In the genomic region with DNA sequence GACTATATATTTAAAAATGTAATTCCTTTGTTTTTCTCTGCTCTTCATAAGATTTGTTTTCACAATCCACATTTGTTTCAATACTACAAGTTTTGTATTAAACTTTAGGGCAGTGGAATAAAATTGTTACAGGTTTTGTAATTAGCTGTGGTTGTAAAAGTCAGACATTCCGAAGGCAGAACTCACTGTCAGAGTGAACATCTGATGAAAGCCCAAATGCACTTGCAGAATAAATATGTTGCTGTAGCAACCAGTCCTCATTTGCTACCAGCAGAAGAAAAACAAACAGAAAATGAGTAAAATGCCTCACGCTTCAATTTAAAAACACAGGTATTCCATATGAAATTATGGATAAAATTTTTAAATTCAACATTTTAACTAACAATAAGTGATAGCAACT, we compare ENCODE assay signal across 1 cellular context.
TF ChIP-seq lines count a peak whose summit lies in the region.

No MANE protein-coding gene starts in this region.

TF ChIP-seq in endothelial cell of umbilical vein, 7 proteins besides CTCF, POLR2A, EP300 and RAD21 (continued from another document):
- no peak for TF ChIP-seq MYC (IDR thresholded peaks at IDR 0.05; ENCODE audit: low read depth, low read length)
- no peak for TF ChIP-seq GATA2 (IDR thresholded peaks at IDR 0.05; ENCODE audit: insufficient read depth, insufficient read length, low read depth, low read length)
- TF ChIP-seq JUN (IDR thresholded peaks at IDR 0.05; ENCODE audit: borderline replicate concordance, insufficient read depth, insufficient read length, low read depth), result no peak
- TF ChIP-seq, protein P1, sequence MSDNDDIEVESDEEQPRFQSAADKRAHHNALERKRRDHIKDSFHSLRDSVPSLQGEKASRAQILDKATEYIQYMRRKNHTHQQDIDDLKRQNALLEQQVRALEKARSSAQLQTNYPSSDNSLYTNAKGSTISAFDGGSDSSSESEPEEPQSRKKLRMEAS (IDR thresholded peaks at IDR 0.05; ENCODE audit: insufficient read depth, insufficient read length), result no peak
- TF ChIP-seq FOS (IDR thresholded peaks at IDR 0.05; ENCODE audit: borderline replicate concordance, insufficient read depth, low read length), result no peak
TF ChIP-seq in endothelial cell of umbilical vein: peak in this region for 0.
